In genomic region chr15:42069496-42070275, GRCh38 we compare ENCODE assay signal across 21 cellular contexts. TPM values are rescaled to one million over a fixed set of nuclear protein-coding genes. Genes with fewer than 3 reads are reported as not detected.
DNase-seq lines count a peak whose midpoint lies in the region; ATAC-seq, FAIRE-seq and TF ChIP-seq lines count a peak whose summit lies in the region.
"Had no signal": no experiment of that assay in that cellular context is flagged by ENCODE, and none has a peak within 500 bp of the region (broad histone marks: within the 10 kb centered on the region; RNA-seq: fewer than 3 reads in every experiment).

No MANE protein-coding gene starts in this region.

- ATAC-seq in GM18867 (IDR thresholded peaks at IDR 0.05; ENCODE audit: unreplicated experiment) = no peak

- DNase-seq in D721Med (ENCODE audit: insufficient read length, low spot score) = peak; percentile 4
- DNase-seq in H7 = peak; percentile 48
- peak; percentile 65 for DNase-seq in myocyte (ENCODE audit: low read depth)
- peak; percentile 22 for DNase-seq in stimulated activated CD8-positive, alpha-beta memory T cell treated with anti-CD3 and anti-CD28 coated beads, Interleukin-4, amount 100 ng/mL, for 48 hours
- no peak for DNase-seq in thyroid gland
- no peak for DNase-seq in NCI-H1105 (lab: John Stamatoyannopoulos, UW)
- no peak for DNase-seq in uterus
- DNase-seq: ACHN, C1 segment of cervical spinal cord, GF-D8, GOT3, MM.1S, NCI-H1092 treated with DMSO at 0.1 percent for 48 hours, NCI-H2081, NCI-H446 treated with DMSO at 0.1 percent for 48 hours, Right ventricle myocardium superior had no signal

- intact Hi-C loops in thyroid gland (cut with DNase I) (loop anchor here (5.0 kb wide), 1 partner anchor 73 kb away; no protein-coding TSS in a partner anchor), uterus (cut with DNase I; ENCODE audit: low total_unique reads) (no loop called here)

- no peak overlapping the region for H3K27ac ChIP-seq in thyroid gland
- no peak overlapping the region for H3K27ac ChIP-seq in uterus

- no peak for FAIRE-seq in D721Med (lab: Jason Lieb, UNC)
- FAIRE-seq: GM19239, RCC 7860 had no signal

- TF ChIP-seq CTCF in D721Med (IDR thresholded peaks at IDR 0.05; ENCODE audit: insufficient read depth, missing control alignments) (no peak), thyroid gland (IDR thresholded peaks at IDR 0.05) (no peak), uterus (IDR thresholded peaks at IDR 0.05) (no peak)

- H3K9me3 ChIP-seq in thyroid gland (no peaks in the 10 kb centered on the region), uterus (no peaks in the 10 kb centered on the region)

- H3K27me3 ChIP-seq in H7 (ENCODE audit: control insufficient read depth, insufficient read depth, low read length) (no peaks in the 10 kb centered on the region), thyroid gland (no peaks in the 10 kb centered on the region), uterus (no peaks in the 10 kb centered on the region)

- WGBS in thyroid gland, 2 donors = 68 to 78% methylated on average over 9 of the region's 17 CpGs

- TF ChIP-seq POLR2A in thyroid gland (IDR thresholded peaks at IDR 0.05) = no peak
- no peak for TF ChIP-seq POLR2A in uterus (IDR thresholded peaks at IDR 0.05)

- H3K4me1 ChIP-seq in thyroid gland = no peaks in the 10 kb centered on the region
- H3K4me1 ChIP-seq in uterus = no peaks in the 10 kb centered on the region

- no peaks in the 10 kb centered on the region for H3K36me3 ChIP-seq in H7 (replicated peaks; ENCODE audit: control insufficient read depth, insufficient read depth, low read length)
- H3K36me3 ChIP-seq in thyroid gland = no peaks in the 10 kb centered on the region
- H3K36me3 ChIP-seq in uterus = no peaks in the 10 kb centered on the region

- H3K4me3 ChIP-seq in H7 (ENCODE audit: insufficient read depth, low read depth, low read length) (no peak overlapping the region), thyroid gland (replicated peaks in 1 of 3) (no peak overlapping the region), uterus (no peak overlapping the region)

RNA-seq across cellular contexts. Expression of gene PLA2G4D, which starts 24.7 kb away (rescaled TPM):
- total RNA-seq in H7 (2014; rRNA removed; shearing (Covaris generic)) = 0.11 and 0.17 TPM in 2 replicates
- total RNA-seq in myocyte (not detected in 2 replicates), thyroid gland (not detected), uterus (under 1 TPM in 1 of 4 donors, not detected in 3; 0.07 TPM)
- polyA plus RNA-seq in myocyte (2012) = not detected
- total RNA-seq: CD8-positive, alpha-beta memory T cell; LHCN-M2; Right ventricle myocardium superior had no signal
- polyA plus RNA-seq: CD8-positive, alpha-beta memory T cell had no signal

RNA-seq across cellular contexts. Expression of gene PLA2G4E, which starts 48.8 kb away (rescaled TPM):
- not detected in 2 replicates for total RNA-seq in H7 (2014; rRNA removed; shearing (Covaris generic))
- total RNA-seq in myocyte (not detected in 2 replicates), thyroid gland (not detected), uterus (not detected)
- not detected for polyA plus RNA-seq in myocyte (2012)
- total RNA-seq: CD8-positive, alpha-beta memory T cell; LHCN-M2; Right ventricle myocardium superior had no signal
- polyA plus RNA-seq: CD8-positive, alpha-beta memory T cell had no signal

Comparison
In these comparisons a context has a peak if more than half of its experiments do, and no peak if none do; other contexts are left out.
1. DNase-seq: peak in D721Med (single experiment), H7 (single experiment), myocyte (single experiment) and stimulated activated CD8-positive, alpha-beta memory T cell treated with anti-CD3 and anti-CD28 coated beads, Interleukin-4, amount 100 ng/mL, for 48 hours (single experiment); none in thyroid gland (0 of 2), NCI-H1105 (single experiment) and uterus (0 of 2).